ENCODE assay signal across 25 cellular contexts in the genomic region with DNA sequence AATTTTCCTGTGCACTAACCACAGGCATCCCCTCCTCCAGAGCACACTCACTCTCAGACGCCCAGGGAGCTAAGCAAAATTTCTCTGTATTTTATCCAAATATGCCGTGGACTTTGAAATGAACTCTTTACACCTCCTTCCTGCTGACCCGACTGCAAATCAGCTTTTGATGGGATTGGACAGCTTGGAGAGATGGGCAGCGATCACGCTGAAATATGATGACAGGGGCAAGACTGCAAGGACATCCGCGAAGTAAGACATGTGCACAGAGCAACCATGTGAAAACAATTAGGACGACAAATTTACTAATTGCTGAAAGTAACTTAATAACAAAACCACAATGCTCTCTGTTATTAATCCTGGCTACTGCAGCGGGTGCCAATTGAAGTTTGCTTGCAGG.
"Had no signal": no experiment of that assay in that cellular context is flagged by ENCODE, and none has a peak within 500 bp of the region (broad histone marks: within the 10 kb centered on the region; RNA-seq: fewer than 3 reads in every experiment).

No MANE protein-coding gene starts in this region.

- H3K27me3 ChIP-seq: ascending aorta had no signal

- H3K4me1 ChIP-seq: ascending aorta had no signal

- H2AFZ ChIP-seq: PC-9 had no signal

- H3K9me3 Mint-ChIP-seq: activated naive CD4-positive, alpha-beta T cell treated with anti-CD3 and anti-CD28 coated beads, Interleukin-2, amount 50 U/mL, for 72 hours; activated naive CD8-positive, alpha-beta T cell treated with anti-CD3 and anti-CD28 coated beads, Interleukin-2, amount 50 U/mL, for 24 hours; activated T-cell treated with anti-CD3 and anti-CD28 coated beads, Interleukin-2, amount 50 U/mL, for 4 hours; T-helper 2 cell treated with Interferon-gamma antibody and Interleukin-4, amounts not matched to agents 5 μg/mL and 100 μg/mL, for 36 hours; WTC11 had no signal

- H3K9me3 ChIP-seq: ascending aorta, body of pancreas had no signal

- DNase-seq: activated CD4-positive, alpha-beta T cell treated with anti-CD3 and anti-CD28 coated beads for 48 hours; activated CD4-positive, alpha-beta T cell treated with anti-CD3 and anti-CD28 coated beads, Interleukin-2, amount 50 U/mL, for 4 hours; activated CD4-positive, CD25-positive, alpha-beta regulatory T cell treated with anti-CD3 and anti-CD28 coated beads, Interleukin-2, amount 50 U/mL, for 72 hours; activated CD8-positive, alpha-beta T cell treated with anti-CD3 and anti-CD28 coated beads, Interleukin-2, amount 10 ng/mL, durations not matched to agents 7 days and 5 days; activated effector memory CD4-positive, alpha-beta T cell treated with anti-CD3 and anti-CD28 coated beads, Interleukin-2, amount 50 U/mL, for 16 hours; activated naive CD4-positive, alpha-beta T cell treated with Interleukin-2 at 50 U/mL for 16 hours; activated naive CD8-positive, alpha-beta T cell treated with anti-CD3 and anti-CD28 coated beads, Interleukin-2, amount 50 U/mL, for 24 hours; activated T-cell treated with anti-CD3 and anti-CD28 coated beads, Interleukin-2, amount 50 U/mL, for 4 hours; amniotic stem cell; body of pancreas; central memory CD4-positive, alpha-beta T cell; KG1; MV-4-11; NCI-H1092 treated with DMSO at 0.1 percent for 48 hours; NCI-H1417 treated with DMSO at 0.1 percent for 48 hours; NCI-H1694; NCI-H2029; NCI-H345; NCI-H510A; PC-9; SIG-M5 had no signal

- H3K36me3 ChIP-seq: ascending aorta had no signal

- H3K4me1 Mint-ChIP-seq: activated naive CD8-positive, alpha-beta T cell treated with anti-CD3 and anti-CD28 coated beads, Interleukin-2, amount 50 U/mL, for 24 hours had no signal

- ATAC-seq: activated CD8-positive, alpha-beta T cell treated with anti-CD3 and anti-CD28 coated beads, Interleukin-2, amount 10 ng/mL, durations not matched to agents 7 days and 5 days; activated naive CD4-positive, alpha-beta T cell treated with anti-CD3 and anti-CD28 coated beads, Interleukin-2, amount 50 U/mL, for 72 hours; activated naive CD8-positive, alpha-beta T cell treated with anti-CD3 and anti-CD28 coated beads, Interleukin-2, amount 50 U/mL, for 24 hours; activated T-cell treated with anti-CD3 and anti-CD28 coated beads, Interleukin-2, amount 50 U/mL, for 4 hours; body of pancreas; WTC11 had no signal

- H3K4me3 ChIP-seq: ascending aorta, body of pancreas, PC-9 had no signal

- H3K4me3 Mint-ChIP-seq: activated CD8-positive, alpha-beta T cell treated with anti-CD3 and anti-CD28 coated beads, Interleukin-2, amount 10 ng/mL, durations not matched to agents 7 days and 5 days; activated naive CD8-positive, alpha-beta T cell treated with anti-CD3 and anti-CD28 coated beads, Interleukin-2, amount 50 U/mL, for 24 hours; activated T-cell treated with anti-CD3 and anti-CD28 coated beads, Interleukin-2, amount 50 U/mL, for 4 hours; T-helper 2 cell treated with Interferon-gamma antibody and Interleukin-4, amounts not matched to agents 5 μg/mL and 100 μg/mL, for 36 hours; WTC11 had no signal

- H3K4me2 ChIP-seq: PC-9 had no signal

- H3K36me3 Mint-ChIP-seq: activated naive CD4-positive, alpha-beta T cell treated with anti-CD3 and anti-CD28 coated beads, Interleukin-2, amount 50 U/mL, for 72 hours; WTC11 had no signal

- H3K27ac ChIP-seq: ascending aorta, body of pancreas, PC-9 had no signal

- H3K27ac Mint-ChIP-seq: activated CD8-positive, alpha-beta T cell treated with anti-CD3 and anti-CD28 coated beads, Interleukin-2, amount 10 ng/mL, durations not matched to agents 7 days and 5 days; activated naive CD4-positive, alpha-beta T cell treated with anti-CD3 and anti-CD28 coated beads, Interleukin-2, amount 50 U/mL, for 72 hours; activated naive CD8-positive, alpha-beta T cell treated with anti-CD3 and anti-CD28 coated beads, Interleukin-2, amount 50 U/mL, for 24 hours; T-helper 2 cell treated with Interferon-gamma antibody and Interleukin-4, amounts not matched to agents 5 μg/mL and 100 μg/mL, for 36 hours; WTC11 had no signal
